ENCODE assay signal across 18 cellular contexts in genomic region chr9:137719194-137719593, GRCh38.
DNase-seq lines count a peak whose midpoint lies in the region; ATAC-seq and TF ChIP-seq lines count a peak whose summit lies in the region.
"Had no signal": no experiment of that assay in that cellular context is flagged by ENCODE, and none has a peak within 500 bp of the region (broad histone marks: within the 10 kb centered on the region; RNA-seq: fewer than 3 reads in every experiment).

No MANE protein-coding gene starts in this region.

- H3K27me3 Mint-ChIP-seq in activated naive CD4-positive, alpha-beta T cell treated with anti-CD3 and anti-CD28 coated beads, Interleukin-2, amount 10 ng/mL, durations not matched to agents 7 days and 5 days: no peaks in the 10 kb centered on the region
- H3K27me3 Mint-ChIP-seq in activated naive CD4-positive, alpha-beta T cell treated with anti-CD3 and anti-CD28 coated beads for 36 hours (ENCODE audit: low read depth): no peaks in the 10 kb centered on the region
- H3K27me3 Mint-ChIP-seq: B cell had no signal

- TF ChIP-seq CTCF in RWPE1 (conservative IDR thresholded peaks at IDR 0.05; ENCODE audit: low read depth) (no peak), osteoblast (IDR thresholded peaks at IDR 0.05; ENCODE audit: extremely low read depth, low read depth, low read length) (no peak), tibial artery (IDR thresholded peaks at IDR 0.05) (no peak)

- CTCF ChIA-PET in activated naive CD4-positive, alpha-beta T cell treated with anti-CD3 and anti-CD28 coated beads, Interleukin-2, amount 10 ng/mL, durations not matched to agents 7 days and 5 days (lab: Charles Lee): no interaction called here
- CTCF ChIA-PET in activated naive CD4-positive, alpha-beta T cell treated with anti-CD3 and anti-CD28 coated beads for 36 hours (lab: Charles Lee): no interaction called here
- CTCF ChIA-PET in RWPE1 (lab: Yijun Ruan, JAX): interaction anchor here (0.7 kb wide), 1 partner anchor 10 kb away, joined by 3 read pairs; no protein-coding TSS in a partner anchor

- H3K4me3 ChIP-seq in osteoblast (ENCODE audit: insufficient read depth, low read length) (no peak overlapping the region), tibial artery (no peak overlapping the region)
- H3K4me3 ChIP-seq: GM23338 had no signal

- intact Hi-C loops in activated naive CD4-positive, alpha-beta T cell treated with anti-CD3 and anti-CD28 coated beads for 36 hours (cut with micrococcal nuclease): no loop called here
- intact Hi-C loops in tibial artery (cut with DNase I; ENCODE audit: low total_unique reads): no loop called here

- peaks cover 42% of the 10 kb centered on the region for H3K9me3 Mint-ChIP-seq in activated naive CD4-positive, alpha-beta T cell treated with anti-CD3 and anti-CD28 coated beads, Interleukin-2, amount 10 ng/mL, durations not matched to agents 7 days and 5 days
- peaks cover 26% of the 10 kb centered on the region for H3K9me3 Mint-ChIP-seq in activated naive CD4-positive, alpha-beta T cell treated with anti-CD3 and anti-CD28 coated beads for 36 hours

- H3K9me3 ChIP-seq in osteoblast (ENCODE audit: low read depth, low read length) (no peaks in the 10 kb centered on the region), tibial artery (no peaks in the 10 kb centered on the region)

- no peaks in the 10 kb centered on the region for H3K27me3 ChIP-seq in osteoblast (ENCODE audit: insufficient read depth, low read length)
- H3K27me3 ChIP-seq in tibial artery: no peaks in the 10 kb centered on the region

- POLR2A ChIA-PET in RWPE1 (lab: Yijun Ruan, JAX; ENCODE audit: low non-redundant PET): no interaction called here

- H3K27ac Mint-ChIP-seq in activated naive CD4-positive, alpha-beta T cell treated with anti-CD3 and anti-CD28 coated beads, Interleukin-2, amount 10 ng/mL, durations not matched to agents 7 days and 5 days: peak overlapping the region; percentile 65
- H3K27ac Mint-ChIP-seq in activated naive CD4-positive, alpha-beta T cell treated with anti-CD3 and anti-CD28 coated beads for 36 hours: no peak overlapping the region
- H3K27ac Mint-ChIP-seq: B cell, GM23338 had no signal

- ATAC-seq in GM21576 (IDR thresholded peaks at IDR 0.05; ENCODE audit: unreplicated experiment): no peak
- ATAC-seq: GM23338, HepG2 had no signal

- peaks cover 15% of the 10 kb centered on the region for H3K36me3 ChIP-seq in osteoblast (ENCODE audit: insufficient read depth, low read length)
- peaks cover 16 to 51% (median 47%) of the 10 kb centered on the region in 3 donors for H3K36me3 ChIP-seq in tibial artery

- peaks cover 76% of the 10 kb centered on the region for H3K36me3 Mint-ChIP-seq in activated naive CD4-positive, alpha-beta T cell treated with anti-CD3 and anti-CD28 coated beads, Interleukin-2, amount 10 ng/mL, durations not matched to agents 7 days and 5 days
- peaks cover 56% of the 10 kb centered on the region for H3K36me3 Mint-ChIP-seq in activated naive CD4-positive, alpha-beta T cell treated with anti-CD3 and anti-CD28 coated beads for 36 hours (ENCODE audit: low read depth)

- no peak for DNase-seq in activated naive CD4-positive, alpha-beta T cell treated with anti-CD3 and anti-CD28 coated beads, Interleukin-2, amount 10 ng/mL, durations not matched to agents 7 days and 5 days
- DNase-seq in activated naive CD4-positive, alpha-beta T cell treated with anti-CD3 and anti-CD28 coated beads for 36 hours: no peak
- DNase-seq in RWPE1 (ENCODE audit: low spot score): no peak
- DNase-seq in epithelial cell of prostate (ENCODE audit: low read depth, low spot score): no peak
- DNase-seq in osteoblast (ENCODE audit: insufficient read length, low spot score, missing footprints): peak; percentile 37
- no peak for DNase-seq in SHP77 (lab: John Stamatoyannopoulos, UW)
- no peak for DNase-seq in tibial artery
- DNase-seq: GDM1, KBM-7, NCI-H1417, NCI-H187 treated with DMSO at 0.1 percent for 48 hours, NCI-H2227 treated with DMSO at 0.1 percent for 48 hours, NCI-H524, NCI-H82 had no signal

- H3K4me1 ChIP-seq in osteoblast (ENCODE audit: insufficient read depth, low read length): no peaks in the 10 kb centered on the region
- peaks cover 0 to 5% (median 0%) of the 10 kb centered on the region in 4 donors for H3K4me1 ChIP-seq in tibial artery

- H3K27ac ChIP-seq in RWPE1 (peak overlapping the region; percentile 97), epithelial cell of prostate (peak overlapping the region; percentile 8), osteoblast (ENCODE audit: low read depth, low read length) (no peak overlapping the region), tibial artery (no peak overlapping the region)

- peaks cover 38% of the 10 kb centered on the region for H3K79me2 ChIP-seq in osteoblast (ENCODE audit: insufficient read depth, low read length)

- peaks cover 20% of the 10 kb centered on the region for H4K20me1 ChIP-seq in osteoblast (ENCODE audit: insufficient read depth, low read length)

- H3K4me1 Mint-ChIP-seq in activated naive CD4-positive, alpha-beta T cell treated with anti-CD3 and anti-CD28 coated beads, Interleukin-2, amount 10 ng/mL, durations not matched to agents 7 days and 5 days: peaks cover 27% of the 10 kb centered on the region
- H3K4me1 Mint-ChIP-seq in activated naive CD4-positive, alpha-beta T cell treated with anti-CD3 and anti-CD28 coated beads for 36 hours (ENCODE audit: low read depth): peaks cover 35% of the 10 kb centered on the region

- H3K4me2 ChIP-seq in osteoblast (ENCODE audit: insufficient read depth, low read length): no peak overlapping the region
- H3K4me2 ChIP-seq: GM23338 had no signal

- no peak overlapping the region for H2AFZ ChIP-seq in osteoblast (ENCODE audit: low read length)
- H2AFZ ChIP-seq: GM23338 had no signal

- H3K4me3 Mint-ChIP-seq in activated naive CD4-positive, alpha-beta T cell treated with anti-CD3 and anti-CD28 coated beads, Interleukin-2, amount 10 ng/mL, durations not matched to agents 7 days and 5 days: no peak overlapping the region
- no peak overlapping the region for H3K4me3 Mint-ChIP-seq in activated naive CD4-positive, alpha-beta T cell treated with anti-CD3 and anti-CD28 coated beads for 36 hours
- H3K4me3 Mint-ChIP-seq: B cell, GM23338 had no signal

Comparison
In these comparisons a context has a peak if more than half of its experiments do, and no peak if none do; other contexts are left out.
1. H3K27ac ChIP-seq: peak in RWPE1 (single experiment) and epithelial cell of prostate (single experiment); none in osteoblast (single experiment) and tibial artery (0 of 2).